ENCODE assay signal across 20 cellular contexts in the genomic region with DNA sequence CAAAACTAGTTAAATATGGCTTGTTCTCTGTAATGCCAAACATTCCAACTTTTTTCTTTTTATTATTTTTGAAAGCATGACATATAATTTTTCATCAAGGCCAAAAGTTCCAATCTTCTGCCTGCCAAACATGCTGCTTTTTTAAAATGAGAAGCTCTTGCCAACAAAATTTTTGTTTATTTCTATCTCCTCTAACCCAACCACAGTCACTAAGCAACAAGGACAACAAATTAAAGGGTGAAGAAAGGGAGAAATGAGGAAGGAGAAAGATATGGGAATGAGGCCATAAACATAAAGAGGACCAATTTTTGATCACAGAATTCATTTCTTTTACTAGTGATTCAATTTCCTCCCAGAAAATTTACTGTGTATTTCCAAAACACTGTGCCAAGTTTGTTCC.
DNase-seq lines count a peak whose midpoint lies in the region; ATAC-seq, FAIRE-seq and TF ChIP-seq lines count a peak whose summit lies in the region.
"Had no signal": no experiment of that assay in that cellular context is flagged by ENCODE, and none has a peak within 500 bp of the region (broad histone marks: within the 10 kb centered on the region; RNA-seq: fewer than 3 reads in every experiment).

No MANE protein-coding gene starts in this region.

- peak; percentile 49 for FAIRE-seq in kidney (lab: Jason Lieb, UNC)
- FAIRE-seq: H54, HepG2 had no signal

- TF ChIP-seq EP300 in stomach (IDR thresholded peaks at IDR 0.05), result no peak

- TF ChIP-seq CTCF in left ventricle myocardium inferior (IDR thresholded peaks at IDR 0.05; ENCODE audit: borderline replicate concordance) (no peak), kidney (IDR thresholded peaks at IDR 0.05; ENCODE audit: borderline replicate concordance, extremely low read depth, insufficient read depth) (no peak), CD14-positive monocyte (IDR thresholded peaks at IDR 0.05) (no peak), stomach (IDR thresholded peaks at IDR 0.05) (no peak)

- no peaks in the 10 kb centered on the region for H3K27me3 Mint-ChIP-seq in CD14-positive monocyte (ENCODE audit: low read depth in 3 of 3)
- no peaks in the 10 kb centered on the region for H3K27me3 Mint-ChIP-seq in activated T-helper 1 cell treated with anti-CD3 and anti-CD28 coated beads, Interleukin-12 subunit alpha, Interleukin-12 subunit beta, Interleukin-2, Interleukin-4 antibody, amounts not matched to agents 30 ng/mL and 10 ng/mL and 1 ng/mL, durations not matched to agents 14 hours and 24 hours and 36 hours (ENCODE audit: insufficient read depth)

- peaks cover 0 to 4% (median 0%) of the 10 kb centered on the region in 7 donors for H3K9me3 Mint-ChIP-seq in CD14-positive monocyte
- H3K9me3 Mint-ChIP-seq in activated T-helper 1 cell treated with anti-CD3 and anti-CD28 coated beads, Interleukin-12 subunit alpha, Interleukin-12 subunit beta, Interleukin-2, Interleukin-4 antibody, amounts not matched to agents 30 ng/mL and 10 ng/mL and 1 ng/mL, durations not matched to agents 14 hours and 24 hours and 36 hours, result peaks cover 5% of the 10 kb centered on the region

- H3K27ac ChIP-seq in left ventricle myocardium inferior (replicated peaks) (peak overlapping the region; percentile 16), kidney (ENCODE audit: low read depth in 2 of 2, low read length in 2 of 2) (no peak overlapping the region), stomach (no peak overlapping the region)
- H3K27ac ChIP-seq: PC-9, RWPE1 had no signal

- no peak overlapping the region for H3K4me3 Mint-ChIP-seq in CD14-positive monocyte
- H3K4me3 Mint-ChIP-seq in activated T-helper 1 cell treated with anti-CD3 and anti-CD28 coated beads, Interleukin-12 subunit alpha, Interleukin-12 subunit beta, Interleukin-2, Interleukin-4 antibody, amounts not matched to agents 30 ng/mL and 10 ng/mL and 1 ng/mL, durations not matched to agents 14 hours and 24 hours and 36 hours, result no peak overlapping the region

- no peaks in the 10 kb centered on the region for H3K36me3 Mint-ChIP-seq in CD14-positive monocyte
- H3K36me3 Mint-ChIP-seq in activated T-helper 1 cell treated with anti-CD3 and anti-CD28 coated beads, Interleukin-12 subunit alpha, Interleukin-12 subunit beta, Interleukin-2, Interleukin-4 antibody, amounts not matched to agents 30 ng/mL and 10 ng/mL and 1 ng/mL, durations not matched to agents 14 hours and 24 hours and 36 hours (ENCODE audit: low read depth), result no peaks in the 10 kb centered on the region

- H3K27ac Mint-ChIP-seq in CD14-positive monocyte, result no peak overlapping the region
- no peak overlapping the region for H3K27ac Mint-ChIP-seq in activated T-helper 1 cell treated with anti-CD3 and anti-CD28 coated beads, Interleukin-12 subunit alpha, Interleukin-12 subunit beta, Interleukin-2, Interleukin-4 antibody, amounts not matched to agents 30 ng/mL and 10 ng/mL and 1 ng/mL, durations not matched to agents 14 hours and 24 hours and 36 hours

- no peaks in the 10 kb centered on the region for H3K36me3 ChIP-seq in left ventricle myocardium inferior
- H3K36me3 ChIP-seq in kidney (ENCODE audit: control insufficient read depth in 1 of 2, insufficient read depth in 2 of 2, low read length in 2 of 2), result no peaks in the 10 kb centered on the region
- H3K36me3 ChIP-seq in stomach, result no peaks in the 10 kb centered on the region

- no peak for TF ChIP-seq POLR2A in stomach (IDR thresholded peaks at IDR 0.05)

- DNase-seq in left ventricle myocardium inferior, result no peak
- DNase-seq in Right ventricle myocardium inferior (ENCODE audit: missing footprints), result no peak
- DNase-seq in kidney, result no peak
- DNase-seq in stromal cell of bone marrow (ENCODE audit: low read depth), result peak; percentile 5
- no peak for DNase-seq in activated CD8-positive, alpha-beta memory T cell treated with anti-CD3 and anti-CD28 coated beads, Interleukin-2, amount 50 U/mL, for 4 hours
- no peak for DNase-seq in CD14-positive monocyte (ENCODE audit: low spot score)
- no peak for DNase-seq in stomach
- no peak for DNase-seq in activated T-helper 1 cell treated with anti-CD3 and anti-CD28 coated beads, Interleukin-12 subunit alpha, Interleukin-12 subunit beta, Interleukin-2, Interleukin-4 antibody, amounts not matched to agents 30 ng/mL and 10 ng/mL and 1 ng/mL, durations not matched to agents 14 hours and 24 hours and 36 hours (ENCODE audit: low spot score)
- DNase-seq: 8988T, DMS 273 treated with DMSO at 0.1 percent for 48 hours, DND-41, KBM-7, NCI-H1105 treated with DMSO at 0.1 percent for 48 hours, NCI-H187 treated with DMSO at 0.1 percent for 48 hours, NCI-H226, NCI-H526, PC-9 had no signal

- no peak for ATAC-seq in Right ventricle myocardium inferior
- ATAC-seq: HepG2 had no signal

- no peak overlapping the region for H3K9ac ChIP-seq in kidney (ENCODE audit: low read length in 2 of 2)

- H3K4me1 Mint-ChIP-seq in CD14-positive monocyte, result no peaks in the 10 kb centered on the region
- H3K4me1 Mint-ChIP-seq in activated T-helper 1 cell treated with anti-CD3 and anti-CD28 coated beads, Interleukin-12 subunit alpha, Interleukin-12 subunit beta, Interleukin-2, Interleukin-4 antibody, amounts not matched to agents 30 ng/mL and 10 ng/mL and 1 ng/mL, durations not matched to agents 14 hours and 24 hours and 36 hours (ENCODE audit: low read depth), result no peaks in the 10 kb centered on the region

- H3K27me3 ChIP-seq in left ventricle myocardium inferior (ENCODE audit: low read depth) (no peaks in the 10 kb centered on the region), stomach (no peaks in the 10 kb centered on the region)

- H3K4me1 ChIP-seq in left ventricle myocardium inferior (no peaks in the 10 kb centered on the region), kidney (ENCODE audit: control insufficient read depth in 1 of 2, insufficient read depth in 1 of 2, low read depth in 1 of 2, low read length in 2 of 2) (no peaks in the 10 kb centered on the region), stomach (no peaks in the 10 kb centered on the region)

- H3K9me3 ChIP-seq in left ventricle myocardium inferior (replicated peaks) (peaks cover 12% of the 10 kb centered on the region), kidney (ENCODE audit: control insufficient read depth in 1 of 2, low read length in 2 of 2) (no peaks in the 10 kb centered on the region), stomach (peaks cover 0 to 12% (median 4%) of the 10 kb centered on the region in 4 donors)

- H3K4me3 ChIP-seq in left ventricle myocardium inferior (no peak overlapping the region), kidney (ENCODE audit: low read length in 2 of 2) (no peak overlapping the region), stomach (no peak overlapping the region)
- H3K4me3 ChIP-seq: PC-9 had no signal

- intact Hi-C loops in left ventricle myocardium inferior (cut with micrococcal nuclease) (no loop called here), Right ventricle myocardium inferior (cut with DNase I) (no loop called here), kidney (cut with DNase I) (no loop called here), CD14-positive monocyte (cut with micrococcal nuclease) (no loop called here), stomach (cut with DNase I; ENCODE audit: low total_unique reads) (no loop called here)
- intact Hi-C loops in activated T-helper 1 cell treated with anti-CD3 and anti-CD28 coated beads, Interleukin-12 subunit alpha, Interleukin-12 subunit beta, Interleukin-2, Interleukin-4 antibody, amounts not matched to agents 30 ng/mL and 10 ng/mL and 1 ng/mL, durations not matched to agents 14 hours and 24 hours and 36 hours (cut with micrococcal nuclease), result no loop called here
